In the genomic region with DNA sequence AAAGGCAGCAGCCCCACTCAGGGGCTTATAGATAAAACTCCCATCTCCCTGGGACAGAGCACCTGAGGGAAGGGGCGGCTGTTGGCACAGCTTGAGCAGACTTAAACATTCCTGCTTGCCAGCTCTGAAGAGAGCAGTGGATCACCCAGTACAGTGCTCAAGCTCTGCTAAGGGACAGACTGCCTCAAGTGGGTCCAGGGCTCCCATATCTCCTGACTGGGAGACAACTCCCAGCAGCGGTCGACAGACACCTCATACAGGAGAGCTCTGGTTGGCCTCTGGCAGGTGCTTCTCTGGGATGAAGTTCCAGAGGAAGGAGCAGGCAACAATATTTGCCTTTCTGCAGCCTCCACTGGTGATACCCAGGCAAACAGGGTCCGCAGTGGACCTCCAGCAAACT, we compare ENCODE assay signal across 7 cellular contexts.
"Had no signal": no experiment of that assay in that cellular context is flagged by ENCODE, and none has a peak within 500 bp of the region (broad histone marks: within the 10 kb centered on the region; RNA-seq: fewer than 3 reads in every experiment).

No MANE protein-coding gene starts in this region.

- H3K27ac ChIP-seq: GM23248, HL-60 had no signal

- FAIRE-seq: HepG2 had no signal

- DNase-seq: GM23248, GOT3, H7, HCEC 1CT had no signal

- H3K27ac Mint-ChIP-seq: IgD-negative memory B cell had no signal

- H3K27me3 Mint-ChIP-seq: IgD-negative memory B cell had no signal

- H3K4me1 Mint-ChIP-seq: IgD-negative memory B cell had no signal

- ATAC-seq: HepG2 had no signal

- H3K4me3 ChIP-seq: GM23248 had no signal

- H3K36me3 Mint-ChIP-seq: IgD-negative memory B cell had no signal
